In the genomic region with DNA sequence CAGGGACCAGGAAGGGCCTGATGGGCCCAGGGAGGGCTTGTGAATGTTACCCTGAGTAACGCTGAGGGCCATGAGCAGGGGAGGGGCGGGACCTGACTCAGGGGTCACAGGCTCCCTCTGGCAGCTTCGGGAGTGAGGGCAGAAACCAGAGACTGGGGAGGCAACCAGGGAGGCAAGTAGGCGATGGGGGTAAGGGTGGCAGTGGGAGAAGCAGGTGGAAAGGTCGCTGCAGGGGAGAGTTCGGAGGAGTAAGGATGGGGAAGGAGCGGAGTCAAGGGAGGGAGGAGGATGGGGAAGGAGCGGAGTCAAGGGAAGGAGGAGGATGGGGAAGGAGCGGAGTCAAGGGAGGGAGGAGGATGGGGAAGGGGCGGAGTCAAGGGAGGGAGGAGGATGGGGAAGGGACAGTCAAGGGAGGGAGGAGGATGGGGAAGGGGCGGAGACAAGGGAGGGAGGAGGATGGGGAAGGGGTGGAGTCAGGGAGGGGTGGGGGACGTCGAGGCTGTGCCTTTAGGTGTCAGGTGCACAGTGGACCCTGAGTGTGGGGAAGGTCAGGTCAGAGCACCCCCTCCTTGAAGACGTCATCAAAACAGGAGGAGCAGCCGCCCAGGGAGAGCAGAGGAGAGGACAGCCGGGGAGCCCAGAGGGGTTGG, we compare ENCODE assay signal across 8 cellular contexts. TPM values are rescaled to one million over a fixed set of nuclear protein-coding genes. Genes with fewer than 3 reads are reported as not detected.
DNase-seq lines count a peak whose midpoint lies in the region; ATAC-seq and TF ChIP-seq lines count a peak whose summit lies in the region.

No MANE protein-coding gene starts in this region.

- intact Hi-C loops in CD4-positive, alpha-beta T cell (cut with DNase I, micrococcal nuclease) = no loop called here
- intact Hi-C loops in mucosa of descending colon (cut with DNase I, micrococcal nuclease) = loop anchor here in 1 of 2 donors (10.0 kb wide), 1 partner anchor 65 kb away; the partner anchor contains the start of gene MAP1S

- H3K9me3 ChIP-seq in CD4-positive, alpha-beta T cell (ENCODE audit: control insufficient read depth, low read length) = no peaks in the 10 kb centered on the region
- no peaks in the 10 kb centered on the region for H3K9me3 ChIP-seq in effector memory CD4-positive, alpha-beta T cell (ENCODE audit: control insufficient read depth, low read length)
- no peaks in the 10 kb centered on the region for H3K9me3 ChIP-seq in mucosa of descending colon

- DNase-seq in CD4-positive, alpha-beta T cell = no peak
- DNase-seq in NCI-H69 (lab: John Stamatoyannopoulos, UW) (peak; percentile 38), mucosa of descending colon (peak in 2 of 3 donors; percentile 31 to 71), NCI-H1092 treated with DMSO at 0.1 percent for 48 hours (lab: John Stamatoyannopoulos, UW) (no peak), cortex of kidney (lab: John Stamatoyannopoulos, UW) (no peak)
- DNase-seq in effector memory CD4-positive, alpha-beta T cell = no peak

- POLR2A ChIA-PET in CD4-positive, alpha-beta T cell (lab: Charles Lee) = no interaction called here

- H3K27me3 ChIP-seq in CD4-positive, alpha-beta T cell (ENCODE audit: control insufficient read depth, insufficient read depth, low read length) = no peaks in the 10 kb centered on the region
- H3K27me3 ChIP-seq in effector memory CD4-positive, alpha-beta T cell (replicated peaks; ENCODE audit: control insufficient read depth, insufficient read depth, low read length, poor library complexity, severe bottlenecking) = no peaks in the 10 kb centered on the region

- ATAC-seq in CD4-positive, alpha-beta T cell (ENCODE audit: poor library complexity) = no peak
- ATAC-seq in mucosa of descending colon (peak; percentile 22), GM19324 (IDR thresholded peaks at IDR 0.05; ENCODE audit: low FRiP score, unreplicated experiment) (no peak), GM21381 (IDR thresholded peaks at IDR 0.05; ENCODE audit: unreplicated experiment) (no peak)

- peak overlapping the region; percentile 16 for H3K27ac ChIP-seq in CD4-positive, alpha-beta T cell (ENCODE audit: low read depth, low read length)
- H3K27ac ChIP-seq in effector memory CD4-positive, alpha-beta T cell (ENCODE audit: insufficient read depth, low read length, poor library complexity, severe bottlenecking) = peak overlapping the region; percentile 25

- H3K4me1 ChIP-seq in effector memory CD4-positive, alpha-beta T cell (ENCODE audit: control insufficient read depth, insufficient read depth, low read length, poor library complexity, severe bottlenecking) = peaks cover 7% of the 10 kb centered on the region
- H3K4me1 ChIP-seq in mucosa of descending colon (ENCODE audit: low read depth) = no peaks in the 10 kb centered on the region

- peaks cover 77% of the 10 kb centered on the region for H3K36me3 Mint-ChIP-seq in CD4-positive, alpha-beta T cell (ENCODE audit: low read depth)

- no peak overlapping the region for H3K4me3 ChIP-seq in effector memory CD4-positive, alpha-beta T cell (ENCODE audit: insufficient read depth, low read depth, low read length, poor library complexity, severe bottlenecking)
- no peak overlapping the region for H3K4me3 ChIP-seq in mucosa of descending colon

- no peak for TF ChIP-seq CTCF in CD4-positive, alpha-beta T cell (IDR thresholded peaks at IDR 0.05)
- TF ChIP-seq CTCF in mucosa of descending colon (IDR thresholded peaks at IDR 0.05) = no peak

- peaks cover 44% of the 10 kb centered on the region for H3K36me3 ChIP-seq in effector memory CD4-positive, alpha-beta T cell (ENCODE audit: control insufficient read depth, insufficient read depth, low read length)
- no peaks in the 10 kb centered on the region for H3K36me3 ChIP-seq in mucosa of descending colon (ENCODE audit: low read depth)

- peaks cover 12% of the 10 kb centered on the region for H3K4me1 Mint-ChIP-seq in CD4-positive, alpha-beta T cell (ENCODE audit: low read depth)

- peak overlapping the region; percentile 51 for H3K27ac Mint-ChIP-seq in CD4-positive, alpha-beta T cell

- no peaks in the 10 kb centered on the region for H3K9me3 Mint-ChIP-seq in CD4-positive, alpha-beta T cell

- CTCF ChIA-PET in CD4-positive, alpha-beta T cell (lab: Charles Lee) = no interaction called here

- no peaks in the 10 kb centered on the region for H3K27me3 Mint-ChIP-seq in CD4-positive, alpha-beta T cell

- H3K4me3 Mint-ChIP-seq in CD4-positive, alpha-beta T cell = no peak overlapping the region

RNA-seq across cellular contexts. Expression of gene B3GNT3, which starts 15.5 kb away (rescaled TPM):
- under 1 TPM; 0.39 to 0.52 TPM for total RNA-seq in CD4-positive, alpha-beta T cell
- 100 to 1,000 TPM in 2 of 3 donors, 10 to 100 TPM in 1; 77.6 to 205 (median 189) TPM for total RNA-seq in mucosa of descending colon

RNA-seq across cellular contexts. Expression of gene FCHO1, which starts 28.1 kb away (rescaled TPM):
- total RNA-seq in CD4-positive, alpha-beta T cell = 10 to 100 TPM; 40.7 to 43.1 TPM
- 1 to 10 TPM; 3.4 to 4.4 (median 4.2) TPM for total RNA-seq in mucosa of descending colon

RNA-seq across cellular contexts. Expression of gene INSL3, which starts 41.9 kb away (rescaled TPM):
- 1 to 10 TPM; 7.2 to 7.6 TPM for total RNA-seq in CD4-positive, alpha-beta T cell
- total RNA-seq in mucosa of descending colon = not detected

Comparison
In these comparisons a context has a peak if more than half of its experiments do, and no peak if none do; other contexts are left out.
1. DNase-seq: peak in NCI-H69 (single experiment) and mucosa of descending colon (2 of 3); none in CD4-positive, alpha-beta T cell (0 of 10), effector memory CD4-positive, alpha-beta T cell (0 of 3), NCI-H1092 treated with DMSO at 0.1 percent for 48 hours (single experiment) and cortex of kidney (single experiment).
2. RNA of gene B3GNT3, which starts 15.5 kb away (total RNA-seq): 77.6 to 205 TPM in mucosa of descending colon; 0.39 to 0.52 TPM in CD4-positive, alpha-beta T cell; every median in the first group is over 10 times any median in the second.
3. RNA of gene FCHO1, which starts 28.1 kb away (total RNA-seq): 40.7 to 43.1 TPM in CD4-positive, alpha-beta T cell; 3.4 to 4.4 TPM in mucosa of descending colon; every median in the first group is over 4 times any median in the second.
4. RNA of gene INSL3, which starts 41.9 kb away (total RNA-seq): 7.2 to 7.6 TPM in CD4-positive, alpha-beta T cell; not detected in mucosa of descending colon; every median in the first group is over 4 times any median in the second.